In the genomic region with DNA sequence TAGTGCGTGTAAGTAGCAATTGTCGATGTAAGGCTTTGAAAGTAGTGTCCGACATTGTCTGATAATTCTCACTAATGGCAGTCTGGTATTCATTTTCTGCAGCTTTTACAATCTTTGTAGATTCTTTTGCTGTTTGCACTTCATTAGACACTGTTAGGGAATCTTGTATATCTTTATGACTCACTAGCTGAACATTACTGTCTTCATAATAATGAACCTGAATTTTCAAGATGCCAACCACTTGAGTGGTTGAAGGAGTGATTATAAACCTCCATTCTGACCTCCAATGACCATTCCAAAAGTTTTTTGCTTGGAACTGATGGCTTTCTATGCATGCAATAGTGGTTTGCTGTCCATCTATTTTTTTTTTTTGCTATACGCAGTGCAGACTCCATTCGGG, we compare ENCODE assay signal across 20 cellular contexts.
DNase-seq lines count a peak whose midpoint lies in the region; ATAC-seq and TF ChIP-seq lines count a peak whose summit lies in the region.
"Had no signal": no experiment of that assay in that cellular context is flagged by ENCODE, and none has a peak within 500 bp of the region (broad histone marks: within the 10 kb centered on the region; RNA-seq: fewer than 3 reads in every experiment).

No MANE protein-coding gene starts in this region.

- H3K4me3 ChIP-seq in fibroblast of lung (replicated peaks in 1 of 4; ENCODE audit: control extremely low read depth in 1 of 4, insufficient read depth in 1 of 4, low read depth in 3 of 4, low read length in 4 of 4) (no peak overlapping the region), skeletal muscle satellite cell (ENCODE audit: low read length) (no peak overlapping the region)
- H3K4me3 ChIP-seq: HAP-1, thoracic aorta had no signal

- no peak for TF ChIP-seq CTCF in fibroblast of lung (conservative IDR thresholded peaks at IDR 0.05 in 1 of 2, IDR thresholded peaks at IDR 0.05 in 1 of 2; ENCODE audit: low read depth in 1 of 2, low read length in 2 of 2)

- H3K9ac ChIP-seq in fibroblast of lung (ENCODE audit: insufficient read depth, low read length) (no peak overlapping the region), skeletal muscle satellite cell (ENCODE audit: low read depth, low read length) (no peak overlapping the region)

- H3K4me1 ChIP-seq in fibroblast of lung (ENCODE audit: control insufficient read depth, extremely low read depth, insufficient read depth, low read length): peaks cover 20% of the 10 kb centered on the region
- H3K4me1 ChIP-seq in skeletal muscle satellite cell (ENCODE audit: control insufficient read depth, insufficient read depth, low read length): peaks cover 15% of the 10 kb centered on the region

- H3K36me3 ChIP-seq in fibroblast of lung (ENCODE audit: control insufficient read depth, insufficient read depth, low read length) (no peaks in the 10 kb centered on the region), skeletal muscle satellite cell (ENCODE audit: insufficient read depth, low read length) (no peaks in the 10 kb centered on the region)
- H3K36me3 ChIP-seq: HAP-1, thoracic aorta had no signal

- no peaks in the 10 kb centered on the region for H4K20me1 ChIP-seq in fibroblast of lung (ENCODE audit: control insufficient read depth, extremely low read depth, insufficient read depth, low read length)

- H2AFZ ChIP-seq in fibroblast of lung (ENCODE audit: low read length): no peak overlapping the region

- H3K9me3 ChIP-seq in fibroblast of lung (ENCODE audit: control insufficient read depth, insufficient read depth, low read depth, low read length) (no peaks in the 10 kb centered on the region), skeletal muscle satellite cell (replicated peaks; ENCODE audit: low read length) (no peaks in the 10 kb centered on the region)
- H3K9me3 ChIP-seq: HAP-1, thoracic aorta had no signal

- H3K79me2 ChIP-seq in fibroblast of lung (ENCODE audit: control insufficient read depth, insufficient read depth, low read length): no peaks in the 10 kb centered on the region

- peak overlapping the region; percentile 49 for H3K27ac ChIP-seq in fibroblast of lung (ENCODE audit: insufficient read depth, low read length)
- H3K27ac ChIP-seq: thoracic aorta had no signal

- DNase-seq in Daoy (ENCODE audit: low read depth) (peak; percentile 25), RPMI7951 (ENCODE audit: low read depth) (peak; percentile 49), fibroblast of lung (ENCODE audit: low read depth in 2 of 2) (peak; percentile 62 to 95), medulla oblongata (ENCODE audit: extremely low spot score) (no peak), HT-29 (ENCODE audit: low spot score) (no peak)
- DNase-seq: activated CD4-positive, alpha-beta T cell treated with anti-CD3 and anti-CD28 coated beads for 4 hours; activated T-cell treated with anti-CD3 and anti-CD28 coated beads, Interleukin-2, amount 50 U/mL, for 72 hours; COR-L47; hypothalamus; Kasumi-1; naive thymus-derived CD8-positive, alpha-beta T cell; NCI-H1694; NCI-H524 treated with DMSO at 0.1 percent for 48 hours; stimulated activated CD4-positive, alpha-beta T cell treated with anti-CD3 and anti-CD28 coated beads, Interleukin-1b, Interleukin-23, amount 100 ng/mL, for 48 hours; T-helper 17 cell had no signal

- H3K4me2 ChIP-seq in fibroblast of lung (ENCODE audit: extremely low read depth, insufficient read depth, low read length) (peak overlapping the region; percentile 74), skeletal muscle satellite cell (ENCODE audit: low read length) (peak overlapping the region; percentile 13)

- no peak for ATAC-seq in GM21423 (IDR thresholded peaks at IDR 0.05; ENCODE audit: unreplicated experiment)
- ATAC-seq: activated T-cell treated with anti-CD3 and anti-CD28 coated beads, Interleukin-2, amount 50 U/mL, for 72 hours; left lobe of liver; naive thymus-derived CD8-positive, alpha-beta T cell; T-helper 17 cell had no signal

- H3K27me3 ChIP-seq in fibroblast of lung (ENCODE audit: control insufficient read depth, insufficient read depth, low read length) (no peaks in the 10 kb centered on the region), skeletal muscle satellite cell (ENCODE audit: control insufficient read depth, insufficient read depth, low read length) (peaks cover 5% of the 10 kb centered on the region)

Comparison
In these comparisons a context has a peak if more than half of its experiments do, and no peak if none do; other contexts are left out.
1. DNase-seq: peak in Daoy (single experiment), RPMI7951 (single experiment) and fibroblast of lung (2 of 2); none in medulla oblongata (single experiment) and HT-29 (single experiment).